2 cellular contexts compared by ENCODE assay signal in genomic region chr2:123777116-123777515, GRCh38.
TF ChIP-seq lines count a peak whose summit lies in the region.

No MANE protein-coding gene starts in this region.

TF ChIP-seq in HepG2, 621 proteins besides CTCF, POLR2A, EP300 and RAD21 (continued from another document):
- TF ChIP-seq, protein P1, sequence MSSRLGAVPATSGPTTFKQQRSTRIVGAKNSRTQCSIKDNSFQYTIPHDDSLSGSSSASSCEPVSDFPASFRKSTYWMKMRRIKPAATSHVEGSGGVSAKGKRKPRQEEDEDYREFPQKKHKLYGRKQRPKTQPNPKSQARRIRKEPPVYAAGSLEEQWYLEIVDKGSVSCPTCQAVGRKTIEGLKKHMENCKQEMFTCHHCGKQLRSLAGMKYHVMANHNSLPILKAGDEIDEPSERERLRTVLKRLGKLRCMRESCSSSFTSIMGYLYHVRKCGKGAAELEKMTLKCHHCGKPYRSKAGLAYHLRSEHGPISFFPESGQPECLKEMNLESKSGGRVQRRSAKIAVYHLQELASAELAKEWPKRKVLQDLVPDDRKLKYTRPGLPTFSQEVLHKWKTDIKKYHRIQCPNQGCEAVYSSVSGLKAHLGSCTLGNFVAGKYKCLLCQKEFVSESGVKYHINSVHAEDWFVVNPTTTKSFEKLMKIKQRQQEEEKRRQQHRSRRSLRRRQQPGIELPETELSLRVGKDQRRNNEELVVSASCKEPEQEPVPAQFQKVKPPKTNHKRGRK (CRISPR knock-in tag; IDR thresholded peaks at IDR 0.05), result no peak
- TF ChIP-seq BORCS8-MEF2B (CRISPR knock-in tag; IDR thresholded peaks at IDR 0.05) (no peak), USF2 (IDR thresholded peaks at IDR 0.05; ENCODE audit: low read depth, low read length) (0 out of 2 replicates have a peak, but pooled peaks have one; percentile 36), USF2 (CRISPR knock-in tag; IDR thresholded peaks at IDR 0.05; ENCODE audit: borderline replicate concordance) (no peak), RAD51 (IDR thresholded peaks at IDR 0.05; ENCODE audit: borderline replicate concordance) (peak; percentile 84; the same call in 1 of the 2 replicates)

TF ChIP-seq in K562, 482 proteins besides CTCF, POLR2A, EP300 and RAD21:
- TF ChIP-seq TFE3 (CRISPR knock-in tag; IDR thresholded peaks at IDR 0.05) (peak; percentile 77), POLR2AphosphoS2 (IDR thresholded peaks at IDR 0.05; ENCODE audit: low read length) (no peak)
